8 cellular contexts compared by ENCODE assay signal in genomic region chr4:17636696-17637351, GRCh38. TPM values are rescaled to one million over a fixed set of nuclear protein-coding genes. Genes with fewer than 3 reads are reported as not detected.
DNase-seq lines count a peak whose midpoint lies in the region; ATAC-seq and TF ChIP-seq lines count a peak whose summit lies in the region.

No MANE protein-coding gene starts in this region.

- H3K4me1 ChIP-seq in BE2C: no peaks in the 10 kb centered on the region

- H3K9me3 Mint-ChIP-seq in activated CD4-positive, alpha-beta memory T cell treated with anti-CD3 and anti-CD28 coated beads, Interleukin-2, amount 10 ng/mL, durations not matched to agents 7 days and 5 days: no peaks in the 10 kb centered on the region

- DNase-seq in BE2C: peak; percentile 88
- DNase-seq in NCI-H526 (lab: John Stamatoyannopoulos, UW): peak; percentile 26 to 88
- DNase-seq in activated CD4-positive, alpha-beta memory T cell treated with anti-CD3 and anti-CD28 coated beads, Interleukin-2, amount 10 ng/mL, durations not matched to agents 7 days and 5 days: peak; percentile 75
- DNase-seq in ecto neural progenitor cell (ENCODE audit: low spot score): peak; percentile 85
- DNase-seq in lung microvascular endothelial cell (ENCODE audit: low read depth in 2 of 2): peak; percentile 72 to 78
- DNase-seq in stimulated activated CD8-positive, alpha-beta memory T cell treated with anti-CD3 and anti-CD28 coated beads, Interleukin-15, amount 100 ng/mL, for 1 hour (ENCODE audit: low read depth): peak; percentile 49

- H3K4me3 ChIP-seq in BE2C (ENCODE audit: low read depth, low read length): no peak overlapping the region

- peak; percentile 88 for TF ChIP-seq CTCF in BE2C (IDR thresholded peaks at IDR 0.05; ENCODE audit: low read depth, low read length)

- no peaks in the 10 kb centered on the region for H3K4me1 Mint-ChIP-seq in activated CD4-positive, alpha-beta memory T cell treated with anti-CD3 and anti-CD28 coated beads, Interleukin-2, amount 10 ng/mL, durations not matched to agents 7 days and 5 days

- H3K27me3 Mint-ChIP-seq in activated CD4-positive, alpha-beta memory T cell treated with anti-CD3 and anti-CD28 coated beads, Interleukin-2, amount 10 ng/mL, durations not matched to agents 7 days and 5 days: no peaks in the 10 kb centered on the region

- no peak overlapping the region for H3K4me3 Mint-ChIP-seq in activated CD4-positive, alpha-beta memory T cell treated with anti-CD3 and anti-CD28 coated beads, Interleukin-2, amount 10 ng/mL, durations not matched to agents 7 days and 5 days

- POLR2A ChIA-PET in activated CD4-positive, alpha-beta memory T cell treated with anti-CD3 and anti-CD28 coated beads, Interleukin-2, amount 10 ng/mL, durations not matched to agents 7 days and 5 days (lab: Charles Lee): interaction anchor here (0.9 to 2.0 kb wide), 2 partner anchors 22 to 88 kb away, joined by 3 to 6 read pairs; partner anchors contain the start of gene MED28

- ATAC-seq in GM19035 (IDR thresholded peaks at IDR 0.05; ENCODE audit: unreplicated experiment) (peak; percentile 84), HG03139 (IDR thresholded peaks at IDR 0.05; ENCODE audit: unreplicated experiment) (peak; percentile 79)

- peaks cover 25% of the 10 kb centered on the region for H3K36me3 ChIP-seq in BE2C

- no peaks in the 10 kb centered on the region for H3K27me3 ChIP-seq in BE2C

- no peaks in the 10 kb centered on the region for H3K9me3 ChIP-seq in BE2C

- H3K27ac Mint-ChIP-seq in activated CD4-positive, alpha-beta memory T cell treated with anti-CD3 and anti-CD28 coated beads, Interleukin-2, amount 10 ng/mL, durations not matched to agents 7 days and 5 days: no peak overlapping the region

- CTCF ChIA-PET in activated CD4-positive, alpha-beta memory T cell treated with anti-CD3 and anti-CD28 coated beads, Interleukin-2, amount 10 ng/mL, durations not matched to agents 7 days and 5 days (lab: Charles Lee): interaction anchor here (0.5 to 4.2 kb wide), 9 partner anchors 15 to 209 kb away, joined by 3 to 35 read pairs (median 3); no protein-coding TSS in a partner anchor

- H3K36me3 Mint-ChIP-seq in activated CD4-positive, alpha-beta memory T cell treated with anti-CD3 and anti-CD28 coated beads, Interleukin-2, amount 10 ng/mL, durations not matched to agents 7 days and 5 days (ENCODE audit: low read depth): peaks cover 27% of the 10 kb centered on the region

RNA-seq across cellular contexts. Expression of gene MED28, which starts 22.4 kb away (rescaled TPM):
- polyA plus RNA-seq in BE2C (2012; ENCODE audit: insufficient read depth, insufficient read length, low read depth): 38.4 TPM
- 10 to 100 TPM; 48.6 to 49.9 TPM for total RNA-seq in activated CD4-positive, alpha-beta memory T cell treated with anti-CD3 and anti-CD28 coated beads, Interleukin-2, amount 10 ng/mL, durations not matched to agents 7 days and 5 days
- total RNA-seq in lung microvascular endothelial cell: 13.7 and 23.2 TPM in 2 replicates

RNA-seq across cellular contexts. Expression of gene LAP3, which starts 59.8 kb away (rescaled TPM):
- 70.6 TPM for polyA plus RNA-seq in BE2C (2012; ENCODE audit: insufficient read depth, insufficient read length, low read depth)
- total RNA-seq in activated CD4-positive, alpha-beta memory T cell treated with anti-CD3 and anti-CD28 coated beads, Interleukin-2, amount 10 ng/mL, durations not matched to agents 7 days and 5 days: 100 to 1,000 TPM; 180 to 182 TPM
- total RNA-seq in lung microvascular endothelial cell: 117 and 174 TPM in 2 replicates
